In genomic region chr19:38224014-38224862, GRCh38 we compare ENCODE assay signal across 8 cellular contexts. TPM values are rescaled to one million over a fixed set of nuclear protein-coding genes. Genes with fewer than 3 reads are reported as not detected.
DNase-seq lines count a peak whose midpoint lies in the region; ATAC-seq and TF ChIP-seq lines count a peak whose summit lies in the region.

DPF1 (minus strand) TSS chr19:38224222; CDS start chr19:38224142, 80 bp downstream.

- H3K36me3 ChIP-seq in SJSA1, result no peaks in the 10 kb centered on the region
- H3K36me3 ChIP-seq in left ventricle myocardium inferior, result no peaks in the 10 kb centered on the region
- H3K36me3 ChIP-seq in gastrocnemius medialis, result no peaks in the 10 kb centered on the region
- no peaks in the 10 kb centered on the region for H3K36me3 ChIP-seq in uterus

- H3K4me3 ChIP-seq in SJSA1, result peak within 1 kb of the TSS; percentile 42
- H3K4me3 ChIP-seq in left ventricle myocardium inferior, result peak within 1 kb of the TSS; percentile 56
- H3K4me3 ChIP-seq in gastrocnemius medialis, result peak within 1 kb of the TSS; percentile 34 to 51 (median 45)
- no peak within 1 kb of the TSS for H3K4me3 ChIP-seq in uterus

- peaks cover 21% of the 10 kb centered on the region for H3K4me1 Mint-ChIP-seq in activated naive CD8-positive, alpha-beta T cell treated with anti-CD3 and anti-CD28 coated beads, Interleukin-2, amount 50 U/mL, for 24 hours

- no peaks in the 10 kb centered on the region for H3K9me3 Mint-ChIP-seq in activated naive CD8-positive, alpha-beta T cell treated with anti-CD3 and anti-CD28 coated beads, Interleukin-2, amount 50 U/mL, for 24 hours

- intact Hi-C loops in left ventricle myocardium inferior (cut with micrococcal nuclease), result no loop called here
- intact Hi-C loops in gastrocnemius medialis (cut with DNase I; ENCODE audit: low total_unique reads), result loop anchor here (1.0 kb wide), 1 partner anchor 14 kb away; no protein-coding TSS in a partner anchor
- intact Hi-C loops in uterus (cut with DNase I; ENCODE audit: low total_unique reads), result no loop called here

- H3K27ac Mint-ChIP-seq in activated naive CD8-positive, alpha-beta T cell treated with anti-CD3 and anti-CD28 coated beads, Interleukin-2, amount 50 U/mL, for 24 hours, result no peak within 1 kb of the TSS

- H3K4me1 ChIP-seq in SJSA1 (replicated peaks) (peaks cover 16% of the 10 kb centered on the region), left ventricle myocardium inferior (peaks cover 26% of the 10 kb centered on the region), gastrocnemius medialis (peaks cover 0 to 20% of the 10 kb centered on the region in 2 donors), uterus (peaks cover 0 to 15% of the 10 kb centered on the region in 2 donors)

- peak; percentile 50 for DNase-seq in DMS 273 treated with DMSO at 0.1 percent for 48 hours (lab: John Stamatoyannopoulos, UW)
- peak; percentile 63 for DNase-seq in KG1 (lab: John Stamatoyannopoulos, UW)
- DNase-seq in SJSA1 (ENCODE audit: low read depth in 1 of 2, low spot score in 2 of 2), result peak; percentile 72 to 85
- peak; percentile 70 for DNase-seq in activated naive CD8-positive, alpha-beta T cell treated with anti-CD3 and anti-CD28 coated beads, Interleukin-2, amount 50 U/mL, for 24 hours
- DNase-seq in left ventricle myocardium inferior, result peak; percentile 45
- DNase-seq in gastrocnemius medialis, result no peak
- DNase-seq in uterus, result no peak

- H3K27ac ChIP-seq in SJSA1 (no peak within 1 kb of the TSS), left ventricle myocardium inferior (replicated peaks) (no peak within 1 kb of the TSS), gastrocnemius medialis (no peak within 1 kb of the TSS), uterus (no peak within 1 kb of the TSS)

- TF ChIP-seq CTCF in left ventricle myocardium inferior (IDR thresholded peaks at IDR 0.05; ENCODE audit: borderline replicate concordance), result no peak
- TF ChIP-seq CTCF in gastrocnemius medialis (IDR thresholded peaks at IDR 0.05 in 4 of 5, conservative IDR thresholded peaks at IDR 0.05 in 1 of 5), result no peak
- no peak for TF ChIP-seq CTCF in uterus (IDR thresholded peaks at IDR 0.05)

- in situ Hi-C loops in gastrocnemius medialis (cut with MboI; ENCODE audit: low sequenced_read_pairs in 4 of 4), result no loop called here

- peak within 1 kb of the TSS; percentile 74 for H3K4me3 Mint-ChIP-seq in activated naive CD8-positive, alpha-beta T cell treated with anti-CD3 and anti-CD28 coated beads, Interleukin-2, amount 50 U/mL, for 24 hours

- H3K36me3 Mint-ChIP-seq in activated naive CD8-positive, alpha-beta T cell treated with anti-CD3 and anti-CD28 coated beads, Interleukin-2, amount 50 U/mL, for 24 hours (ENCODE audit: low read depth), result no peaks in the 10 kb centered on the region

- TF ChIP-seq POLR2A in gastrocnemius medialis (IDR thresholded peaks at IDR 0.05), result no peak
- no peak for TF ChIP-seq POLR2A in uterus (IDR thresholded peaks at IDR 0.05)

- H3K27me3 Mint-ChIP-seq in activated naive CD8-positive, alpha-beta T cell treated with anti-CD3 and anti-CD28 coated beads, Interleukin-2, amount 50 U/mL, for 24 hours, result peaks cover 67% of the 10 kb centered on the region

- H3K27me3 ChIP-seq in SJSA1 (replicated peaks) (no peaks in the 10 kb centered on the region), left ventricle myocardium inferior (ENCODE audit: low read depth) (peaks cover 98% of the 10 kb centered on the region), gastrocnemius medialis (peaks cover 55 to 79% (median 57%) of the 10 kb centered on the region in 3 donors), uterus (peaks cover 21 to 45% of the 10 kb centered on the region in 2 donors)

- peak; percentile 68 for ATAC-seq in GM21360 (IDR thresholded peaks at IDR 0.05; ENCODE audit: unreplicated experiment)
- ATAC-seq in activated naive CD8-positive, alpha-beta T cell treated with anti-CD3 and anti-CD28 coated beads, Interleukin-2, amount 50 U/mL, for 24 hours, result peak; percentile 77
- no peak for ATAC-seq in gastrocnemius medialis

- H3K9me3 ChIP-seq in SJSA1 (replicated peaks) (no peaks in the 10 kb centered on the region), left ventricle myocardium inferior (replicated peaks) (no peaks in the 10 kb centered on the region), gastrocnemius medialis (no peaks in the 10 kb centered on the region), uterus (no peaks in the 10 kb centered on the region)

RNA-seq across cellular contexts. Expression of gene DPF1, which starts in this region (rescaled TPM):
- 10.5 and 10.6 TPM in 2 replicates for total RNA-seq in SJSA1 (2014; rRNA removed; shearing (Covaris generic))
- total RNA-seq in left ventricle myocardium inferior, result 0.49 TPM
- not detected for total RNA-seq in gastrocnemius medialis
- total RNA-seq in uterus, result 1 to 10 TPM in 1 of 4 donors, under 1 TPM in 1, not detected in 2; 0.85 to 4.2 TPM

Comparison
In these comparisons a context has a peak if more than half of its experiments do, and no peak if none do; other contexts are left out.
1. Peak in DNase-seq and H3K4me3 ChIP-seq in left ventricle myocardium inferior; RNA of the gene not detected or under 1 TPM.
2. DNase-seq: peak in DMS 273 treated with DMSO at 0.1 percent for 48 hours (single experiment), KG1 (single experiment), SJSA1 (2 of 2) and activated naive CD8-positive, alpha-beta T cell treated with anti-CD3 and anti-CD28 coated beads, Interleukin-2, amount 50 U/mL, for 24 hours (single experiment); none in gastrocnemius medialis (0 of 2) and uterus (0 of 2).
3. ATAC-seq: peak in GM21360 (single experiment) and activated naive CD8-positive, alpha-beta T cell treated with anti-CD3 and anti-CD28 coated beads, Interleukin-2, amount 50 U/mL, for 24 hours (single experiment); none in gastrocnemius medialis (0 of 2).
4. H3K4me3 ChIP-seq: peak in SJSA1 (single experiment) and gastrocnemius medialis (4 of 4); none in uterus (0 of 2).